Comparison of ENCODE assay signal across 8 cellular contexts in genomic region chr3:126679318-126679751, GRCh38. TPM values are rescaled to one million over a fixed set of nuclear protein-coding genes. Genes with fewer than 3 reads are reported as not detected.
DNase-seq lines count a peak whose midpoint lies in the region; ATAC-seq, FAIRE-seq and TF ChIP-seq lines count a peak whose summit lies in the region.

No MANE protein-coding gene starts in this region.

- peak; percentile 89 for DNase-seq in D721Med (ENCODE audit: insufficient read length, low spot score)
- DNase-seq in HT1080 (ENCODE audit: low read depth) = peak; percentile 80
- DNase-seq in NOMO-1 treated with dmso at 0.1 percent for 144 hours (lab: John Stamatoyannopoulos, UW; ENCODE audit: unreplicated experiment) = peak; percentile 19
- peak; percentile 25 for DNase-seq in activated CD8-positive, alpha-beta memory T cell treated with anti-CD3 and anti-CD28 coated beads, Interleukin-2, amount 50 U/mL, for 1 hour (ENCODE audit: extremely low read depth)
- peak; percentile 98 for DNase-seq in endodermal cell
- peak; percentile 59 to 92 for DNase-seq in mesothelial cell of epicardium (ENCODE audit: low spot score in 2 of 2, unreplicated experiment in 2 of 2)
- DNase-seq in stimulated activated CD8-positive, alpha-beta memory T cell treated with anti-CD3 and anti-CD28 coated beads, Interleukin-2, amount 100 ng/mL, for 48 hours (ENCODE audit: low read depth in 2 of 2) = peak; percentile 65 to 73

- H3K27me3 ChIP-seq in endodermal cell (ENCODE audit: control insufficient read depth, insufficient read depth, low read length, poor library complexity, severe bottlenecking) = peaks cover 43% of the 10 kb centered on the region

- H3K4me3 Mint-ChIP-seq in endodermal cell = no peak overlapping the region
- H3K4me3 Mint-ChIP-seq in mesothelial cell of epicardium = no peak overlapping the region

- no peak for ATAC-seq in GM19452 (IDR thresholded peaks at IDR 0.05; ENCODE audit: unreplicated experiment)

- H3K4me1 Mint-ChIP-seq in endodermal cell = no peaks in the 10 kb centered on the region
- H3K4me1 Mint-ChIP-seq in mesothelial cell of epicardium = peaks cover 34% of the 10 kb centered on the region

- H3K9ac ChIP-seq in endodermal cell (ENCODE audit: extremely low read depth, low read length, poor library complexity, severe bottlenecking) = no peak overlapping the region

- H3K4me1 ChIP-seq in endodermal cell (ENCODE audit: control insufficient read depth, insufficient read depth, low read length) = no peaks in the 10 kb centered on the region

- peaks cover 7% of the 10 kb centered on the region for H3K9me3 Mint-ChIP-seq in endodermal cell
- peaks cover 7% of the 10 kb centered on the region for H3K9me3 Mint-ChIP-seq in mesothelial cell of epicardium

- H3K27ac ChIP-seq in endodermal cell (ENCODE audit: low read depth, low read length) = no peak overlapping the region

- no peak overlapping the region for H3K4me3 ChIP-seq in endodermal cell (ENCODE audit: low read length)

- H3K27me3 Mint-ChIP-seq in endodermal cell (ENCODE audit: insufficient read depth) = peaks cover 51% of the 10 kb centered on the region
- H3K27me3 Mint-ChIP-seq in mesothelial cell of epicardium (ENCODE audit: low read depth) = peaks cover 46% of the 10 kb centered on the region

- peak; percentile 90 for TF ChIP-seq CTCF in D721Med (IDR thresholded peaks at IDR 0.05; ENCODE audit: insufficient read depth, missing control alignments)
- peak; percentile 98 for TF ChIP-seq CTCF in endodermal cell (conservative IDR thresholded peaks at IDR 0.05)
- TF ChIP-seq CTCF in mesothelial cell of epicardium (IDR thresholded peaks at IDR 0.05; ENCODE audit: unreplicated experiment) = peak; percentile 98

- FAIRE-seq in D721Med (lab: Jason Lieb, UNC) = no peak

- no peaks in the 10 kb centered on the region for H3K36me3 Mint-ChIP-seq in endodermal cell (ENCODE audit: low read depth)
- no peaks in the 10 kb centered on the region for H3K36me3 Mint-ChIP-seq in mesothelial cell of epicardium

- H3K9me3 ChIP-seq in endodermal cell (ENCODE audit: control insufficient read depth, low read length) = no peaks in the 10 kb centered on the region

- H3K27ac Mint-ChIP-seq in endodermal cell = no peak overlapping the region
- H3K27ac Mint-ChIP-seq in mesothelial cell of epicardium = no peak overlapping the region

- H3K36me3 ChIP-seq in endodermal cell (ENCODE audit: control insufficient read depth, insufficient read depth, low read length) = no peaks in the 10 kb centered on the region

- WGBS in endodermal cell (ENCODE audit: insufficient coverage in 1 of 2, insufficient read length in 1 of 2), 2 experiments = 8 to 10% methylated on average over 12 to 20 of the region's 20 CpGs

RNA-seq across cellular contexts. Expression of gene TXNRD3, which starts 24.4 kb away (rescaled TPM):
- 8.8 and 10.3 TPM in 2 replicates for total RNA-seq in HT1080 (2014; rRNA removed; shearing (Covaris generic))
- 6.6 and 8.3 TPM in 2 replicates for polyA plus RNA-seq in HT1080 (2015; cell fraction: cytosol; rRNA removed)
- 15.2 and 15.6 TPM in 2 replicates for polyA plus RNA-seq in HT1080 (2015; cell fraction: nucleus; rRNA removed)
- 10 to 100 TPM; 13.1 to 18.1 TPM for total RNA-seq in endodermal cell
- polyA plus RNA-seq in endodermal cell (2013, experiment 1 of 2) = 7.7 TPM
- 6.2 TPM for polyA plus RNA-seq in endodermal cell (2013, experiment 2 of 2)
- 18.3 to 21.6 TPM (median 18.4 TPM) in 3 replicates for total RNA-seq in mesothelial cell of epicardium

RNA-seq across cellular contexts. Expression of gene CHCHD6, which starts 24.7 kb away (rescaled TPM):
- total RNA-seq in HT1080 (2014; rRNA removed; shearing (Covaris generic)) = 28.7 and 37.9 TPM in 2 replicates
- 28.8 and 30.1 TPM in 2 replicates for polyA plus RNA-seq in HT1080 (2015; cell fraction: cytosol; rRNA removed)
- polyA plus RNA-seq in HT1080 (2015; cell fraction: nucleus; rRNA removed) = 14.4 and 16.4 TPM in 2 replicates
- total RNA-seq in endodermal cell (10 to 100 TPM; 23.6 to 34.4 TPM), mesothelial cell of epicardium (29.7 to 31.2 TPM (median 31.0 TPM) in 3 replicates)
- 42.5 TPM for polyA plus RNA-seq in endodermal cell (2013, experiment 1 of 2)
- 39.8 TPM for polyA plus RNA-seq in endodermal cell (2013, experiment 2 of 2)

Comparison
In these comparisons a context has a peak if more than half of its experiments do, and no peak if none do; other contexts are left out.
1. DNase-seq: peak in every context shown above with its lines; median percentile 98 in endodermal cell; 89 in D721Med; 80 in HT1080; 76 in mesothelial cell of epicardium; 69 in stimulated activated CD8-positive, alpha-beta memory T cell treated with anti-CD3 and anti-CD28 coated beads, Interleukin-2, amount 100 ng/mL, for 48 hours; 25 in activated CD8-positive, alpha-beta memory T cell treated with anti-CD3 and anti-CD28 coated beads, Interleukin-2, amount 50 U/mL, for 1 hour; 19 in NOMO-1 treated with dmso at 0.1 percent for 144 hours.